ENCODE assay signal across 34 cellular contexts in the genomic region with DNA sequence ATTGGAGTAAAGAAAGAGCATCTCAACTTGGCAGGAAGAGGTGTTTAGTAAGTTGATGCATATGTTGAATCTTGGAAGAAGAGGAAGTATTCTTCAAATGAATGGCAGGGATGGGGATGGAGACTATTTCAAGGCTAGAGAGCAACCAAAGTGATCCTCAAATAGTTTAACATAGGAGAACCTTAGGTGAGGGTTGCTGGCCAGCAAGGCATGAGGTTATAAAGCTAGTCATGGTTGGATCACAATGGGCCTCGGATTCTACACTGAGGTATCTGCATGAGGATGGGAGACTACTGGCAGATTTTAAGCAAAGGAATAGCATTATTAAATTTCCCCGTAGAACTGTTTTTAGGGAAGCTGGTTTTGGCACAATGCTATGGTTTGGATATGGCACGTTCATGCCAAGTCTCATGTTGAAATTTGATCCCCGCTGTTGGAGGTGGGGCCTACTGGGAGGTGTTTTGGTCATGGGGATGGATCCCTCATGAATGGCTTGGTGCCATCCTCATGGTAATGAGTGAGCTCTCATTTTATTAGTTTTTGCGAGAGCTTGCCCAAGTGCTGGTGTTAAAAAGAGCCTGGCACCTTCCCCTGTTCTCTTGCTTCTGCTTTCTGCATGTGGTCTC. TPM values are rescaled to one million over a fixed set of nuclear protein-coding genes. Genes with fewer than 3 reads are reported as not detected.
"Had no signal": no experiment of that assay in that cellular context is flagged by ENCODE, and none has a peak within 500 bp of the region (broad histone marks: within the 10 kb centered on the region; RNA-seq: fewer than 3 reads in every experiment).

No MANE protein-coding gene starts in this region.

- H3K9me3 Mint-ChIP-seq: dendritic cell treated with granulocyte-macrophage colony-stimulating factor and Interleukin-4, amounts not matched to agents 40 ng/mL and 50 ng/mL, for 4 days; endodermal cell; mesothelial cell of epicardium; nephron; neural progenitor cell; stimulated activated effector memory CD8-positive, alpha-beta T cell treated with anti-CD3 and anti-CD28 coated beads, Interleukin-12 subunit alpha, Interleukin-12 subunit beta, amount 100 ng/mL, for 72 hours had no signal

- H3K4me1 ChIP-seq: colonic mucosa, foreskin keratinocyte, gastroesophageal sphincter, heart left ventricle, left lung, neural progenitor cell, parathyroid adenoma, stomach, tibial artery, upper lobe of left lung had no signal

- H3K36me3 ChIP-seq: colonic mucosa, gastroesophageal sphincter, heart left ventricle, left lung, neural progenitor cell, stomach, tibial artery, upper lobe of left lung had no signal

- H3K4me3 ChIP-seq: colonic mucosa, gastroesophageal sphincter, heart left ventricle, hepatocyte, left lung, mucosa of descending colon, neural progenitor cell, smooth muscle cell, stomach, tibial artery, upper lobe of left lung had no signal

- H3K4me3 Mint-ChIP-seq: dendritic cell treated with granulocyte-macrophage colony-stimulating factor and Interleukin-4, amounts not matched to agents 40 ng/mL and 50 ng/mL, for 4 days; endodermal cell; mesothelial cell of epicardium; naive thymus-derived CD4-positive, alpha-beta T cell; nephron; neural progenitor cell; stimulated activated effector memory CD8-positive, alpha-beta T cell treated with anti-CD3 and anti-CD28 coated beads, Interleukin-12 subunit alpha, Interleukin-12 subunit beta, amount 100 ng/mL, for 72 hours had no signal

- ATAC-seq: esophagus mucosa; foreskin keratinocyte; gastroesophageal sphincter; heart left ventricle; left lung; mucosa of descending colon; naive thymus-derived CD4-positive, alpha-beta T cell; sciatic nerve; stimulated activated effector memory CD8-positive, alpha-beta T cell treated with anti-CD3 and anti-CD28 coated beads, Interleukin-12 subunit alpha, Interleukin-12 subunit beta, amount 100 ng/mL, for 72 hours had no signal

- H3K27ac ChIP-seq: colonic mucosa, epithelial cell of prostate, foreskin keratinocyte, gastroesophageal sphincter, heart left ventricle, hepatocyte, left lung, neural progenitor cell, parathyroid adenoma, stomach, tibial artery, upper lobe of left lung had no signal

- H3K9me3 ChIP-seq: colonic mucosa, gastroesophageal sphincter, heart left ventricle, left lung, mucosa of descending colon, stomach, tibial artery, upper lobe of left lung had no signal

- H3K4me1 Mint-ChIP-seq: mesothelial cell of epicardium; naive thymus-derived CD4-positive, alpha-beta T cell; nephron; neural progenitor cell had no signal

- H3K79me2 ChIP-seq: hepatocyte, parathyroid adenoma had no signal

- DNase-seq: colonic mucosa; effector CD8-positive, alpha-beta T cell; endodermal cell; foreskin keratinocyte; heart left ventricle; kidney; left lung; mesenchymal stem cell; mucosa of descending colon; naive thymus-derived CD4-positive, alpha-beta T cell; stimulated activated CD4-positive, alpha-beta T cell treated with anti-CD3 and anti-CD28 coated beads, Interleukin-2, amount 100 ng/mL, for 24 hours; stimulated activated CD4-positive, alpha-beta T cell treated with anti-CD3 and anti-CD28 coated beads, Interleukin-4, amount 100 ng/mL, for 24 hours; stimulated activated naive CD4-positive, alpha-beta T cell treated with Interleukin-2 at 50 U/mL for 16 hours; stomach; tibial artery; upper lobe of left lung had no signal

- H3K36me3 Mint-ChIP-seq: mesothelial cell of epicardium; neural progenitor cell; stimulated activated effector memory CD8-positive, alpha-beta T cell treated with anti-CD3 and anti-CD28 coated beads, Interleukin-12 subunit alpha, Interleukin-12 subunit beta, amount 100 ng/mL, for 72 hours had no signal

- H3K27me3 Mint-ChIP-seq: progenitor cell of endocrine pancreas had no signal

- H3K4me2 ChIP-seq: hepatocyte, neural progenitor cell, smooth muscle cell had no signal

- H3K9ac ChIP-seq: neural progenitor cell, parathyroid adenoma had no signal

- H2AFZ ChIP-seq: hepatocyte, neural progenitor cell, parathyroid adenoma had no signal

- H3K27me3 ChIP-seq: colonic mucosa, foreskin keratinocyte, gastroesophageal sphincter, heart left ventricle, hepatocyte, left lung, neural progenitor cell, stomach, tibial artery, upper lobe of left lung had no signal

- H3K27ac Mint-ChIP-seq: dendritic cell treated with granulocyte-macrophage colony-stimulating factor and Interleukin-4, amounts not matched to agents 40 ng/mL and 50 ng/mL, for 4 days; endodermal cell; mesothelial cell of epicardium; naive thymus-derived CD4-positive, alpha-beta T cell; nephron; neural progenitor cell; progenitor cell of endocrine pancreas; stimulated activated effector memory CD8-positive, alpha-beta T cell treated with anti-CD3 and anti-CD28 coated beads, Interleukin-12 subunit alpha, Interleukin-12 subunit beta, amount 100 ng/mL, for 72 hours had no signal

RNA-seq across cellular contexts. Expression of gene ETNPPL, which starts 41.9 kb away (rescaled TPM):
- total RNA-seq: colonic mucosa; esophagus mucosa; fibroblast of lung; foreskin keratinocyte; gastroesophageal sphincter; kidney; left lung; lower leg skin; lung microvascular endothelial cell; mesothelial cell of epicardium; mucosa of descending colon; naive thymus-derived CD4-positive, alpha-beta T cell; osteoblast; smooth muscle cell; subcutaneous adipose tissue; upper lobe of left lung had no signal
- polyA plus RNA-seq: fibroblast of lung; foreskin keratinocyte; naive thymus-derived CD4-positive, alpha-beta T cell; smooth muscle cell had no signal
